8 cellular contexts compared by ENCODE assay signal in the genomic region with DNA sequence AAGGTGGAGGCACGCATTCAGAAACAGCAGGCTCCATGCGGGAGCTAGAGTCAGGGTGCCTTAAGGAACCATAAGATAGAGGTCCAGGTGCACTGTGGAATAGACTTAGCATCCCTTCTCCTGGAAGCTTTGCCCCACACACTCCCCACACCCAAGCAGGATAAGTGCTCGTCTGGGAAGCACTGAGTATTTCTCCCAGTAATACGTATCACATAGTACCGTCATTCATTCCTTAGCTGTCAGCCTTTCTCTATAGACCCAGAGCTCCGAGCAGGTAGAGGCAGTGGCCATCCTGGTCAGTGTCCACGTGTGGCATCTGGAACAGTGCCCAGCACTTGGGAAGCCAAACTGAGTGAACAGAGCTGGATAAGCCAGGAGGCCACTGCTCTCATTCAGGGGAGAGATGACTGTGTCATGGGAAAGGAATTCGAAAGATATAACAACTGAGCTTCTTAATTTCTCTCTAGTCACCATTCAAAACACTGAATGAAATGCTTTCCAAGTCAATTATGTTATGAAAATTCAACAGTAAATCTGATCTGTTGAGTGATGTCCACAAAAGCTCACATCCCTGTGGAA. TPM values are rescaled to one million over a fixed set of nuclear protein-coding genes. Genes with fewer than 3 reads are reported as not detected.
DNase-seq lines count a peak whose midpoint lies in the region; ATAC-seq, FAIRE-seq and TF ChIP-seq lines count a peak whose summit lies in the region.

No MANE protein-coding gene starts in this region.

- TF ChIP-seq CTCF in breast epithelium (IDR thresholded peaks at IDR 0.05), result no peak

- peak; percentile 13 for FAIRE-seq in islet of Langerhans (lab: Jason Lieb, UNC)

- H3K36me3 ChIP-seq in breast epithelium, result no peaks in the 10 kb centered on the region

- no peak overlapping the region for H3K4me3 ChIP-seq in breast epithelium

- H3K9me3 ChIP-seq in breast epithelium, result no peaks in the 10 kb centered on the region

- ATAC-seq in HG03135 (IDR thresholded peaks at IDR 0.05; ENCODE audit: unreplicated experiment), result no peak
- no peak for ATAC-seq in HG02840 (IDR thresholded peaks at IDR 0.05; ENCODE audit: low FRiP score, unreplicated experiment)
- no peak for ATAC-seq in left colon

- no peak for TF ChIP-seq POLR2A in breast epithelium (IDR thresholded peaks at IDR 0.05)

- DNase-seq in HT-29 (ENCODE audit: low spot score), result peak; percentile 30
- no peak for DNase-seq in breast epithelium (ENCODE audit: low spot score in 2 of 2)
- peak; percentile 40 for DNase-seq in smooth muscle cell of the brain vasculature (ENCODE audit: low read depth, low spot score)
- no peak for DNase-seq in middle frontal gyrus (ENCODE audit: extremely low spot score, low spot score)
- DNase-seq in left colon, result no peak

- H3K27ac ChIP-seq in breast epithelium, result peak overlapping the region; percentile 48 to 57

- no peaks in the 10 kb centered on the region for H3K27me3 ChIP-seq in breast epithelium

- intact Hi-C loops in breast epithelium (cut with DNase I; ENCODE audit: low total_unique reads), result loop anchor here (10.0 kb wide), 1 partner anchor 50 kb away; no protein-coding TSS in a partner anchor
- intact Hi-C loops in left colon (cut with DNase I, micrococcal nuclease), result no loop called here

- H3K4me1 ChIP-seq in breast epithelium, result peaks cover 0 to 8% of the 10 kb centered on the region in 2 donors

RNA-seq across cellular contexts. Expression of a gene that starts 9.9 kb away (rescaled TPM):
- total RNA-seq in HT-29 (2014; rRNA removed; shearing (Covaris generic)), result 14.4 and 18.5 TPM in 2 replicates
- total RNA-seq in breast epithelium, result 100 to 1,000 TPM in 2 of 3 donors, 10 to 100 TPM in 1; 87.4 to 192 (median 153) TPM
- 10 to 100 TPM; 28.2 to 30.7 TPM for total RNA-seq in left colon

RNA-seq across cellular contexts. Expression of a gene that starts 52.2 kb away (rescaled TPM):
- not detected in 2 replicates for total RNA-seq in HT-29 (2014; rRNA removed; shearing (Covaris generic))
- total RNA-seq in breast epithelium, result 100 to 1,000 TPM in 1 of 3 donors, 10 to 100 TPM in 2; 21.3 to 143 (median 33.1) TPM
- 10 to 100 TPM in 1 of 2 donors, 1 to 10 TPM in 1; 4.4 to 12.2 TPM for total RNA-seq in left colon

Comparison
In these comparisons a context has a peak if more than half of its experiments do, and no peak if none do; other contexts are left out.
1. DNase-seq: peak in HT-29 (single experiment) and smooth muscle cell of the brain vasculature (single experiment); none in breast epithelium (0 of 2), middle frontal gyrus (single experiment) and left colon (0 of 2).